10 cellular contexts compared by ENCODE assay signal in the genomic region with DNA sequence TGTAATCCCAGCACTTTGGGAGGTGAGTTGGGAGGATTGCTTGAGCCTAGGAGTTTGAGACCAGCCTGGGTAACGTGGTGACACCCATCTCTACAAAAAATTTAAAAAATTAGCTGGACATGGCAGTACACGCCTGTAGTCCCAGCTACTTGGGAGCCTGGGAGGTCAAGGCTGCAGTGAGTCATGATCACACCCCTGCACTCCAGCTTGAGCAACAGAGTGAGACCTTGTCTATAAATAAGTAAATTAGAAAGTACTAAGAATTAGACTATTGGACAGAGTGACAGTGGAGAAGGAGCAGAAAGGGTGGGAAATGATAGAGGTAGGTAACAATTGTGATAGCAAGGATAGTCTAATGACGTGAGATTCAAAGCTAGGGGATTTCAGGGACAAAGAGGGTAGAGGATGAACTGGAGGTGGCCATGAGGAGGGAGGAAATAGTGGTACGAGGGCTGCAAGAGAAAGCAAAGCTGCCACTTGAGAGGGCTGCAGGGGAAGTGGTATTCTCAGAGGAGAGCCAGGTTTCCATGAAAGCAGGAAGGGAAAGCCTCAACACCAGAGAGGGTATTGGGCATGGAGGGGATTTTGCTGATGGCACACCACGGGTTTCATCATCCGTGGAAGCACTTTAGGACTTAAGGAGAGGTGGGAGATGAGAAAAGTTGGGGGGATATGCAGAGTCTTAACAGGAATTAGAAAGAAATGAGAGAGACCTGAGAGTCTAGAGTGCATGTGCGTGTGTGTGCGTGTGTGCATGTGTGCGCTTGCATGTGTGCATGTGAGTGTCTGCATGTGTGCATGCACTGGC.
DNase-seq lines count a peak whose midpoint lies in the region; ATAC-seq, FAIRE-seq and TF ChIP-seq lines count a peak whose summit lies in the region.
"Had no signal": no experiment of that assay in that cellular context is flagged by ENCODE, and none has a peak within 500 bp of the region (broad histone marks: within the 10 kb centered on the region; RNA-seq: fewer than 3 reads in every experiment).

No MANE protein-coding gene starts in this region.

- H3K27me3 ChIP-seq in BLaER1 (no peaks in the 10 kb centered on the region), bronchial epithelial cell (ENCODE audit: control insufficient read depth, insufficient read depth, low read length) (no peaks in the 10 kb centered on the region), BE2C (no peaks in the 10 kb centered on the region), PC-3 (ENCODE audit: low read length) (no peaks in the 10 kb centered on the region)

- CTCF ChIA-PET in PC-3 (lab: Charles Lee) = no interaction called here

- H4K20me1 ChIP-seq in BLaER1 (no peaks in the 10 kb centered on the region), PC-3 (ENCODE audit: low read length) (no peaks in the 10 kb centered on the region)

- H3K36me3 ChIP-seq in BLaER1 = peaks cover 13% of the 10 kb centered on the region
- no peaks in the 10 kb centered on the region for H3K36me3 ChIP-seq in bronchial epithelial cell (ENCODE audit: control insufficient read depth, insufficient read depth, low read length)
- peaks cover 3% of the 10 kb centered on the region; the same call in 1 of the 2 replicates for H3K36me3 ChIP-seq in BE2C
- no peaks in the 10 kb centered on the region for H3K36me3 ChIP-seq in PC-3 (ENCODE audit: low read depth, low read length)

- no TSS peak for BruUV-seq in PC-3 (replicated peaks; lab: Mats Ljungman, UMichigan)

- H3F3A ChIP-seq in PC-3 (ENCODE audit: low read length, unreplicated experiment) = no peaks in the 10 kb centered on the region

- DNase-seq in bronchial epithelial cell (ENCODE audit: low read depth) (peak; percentile 80), BE2C (no peak), DMS114 treated with DMSO at 0.1 percent for 48 hours (lab: John Stamatoyannopoulos, UW; ENCODE audit: unreplicated experiment) (no peak), anterior cingulate cortex (lab: John Stamatoyannopoulos, UW) (no peak), PC-3 (no peak)
- DNase-seq: Caco-2 had no signal

- POLR2A ChIA-PET in PC-3 (lab: Charles Lee; ENCODE audit: unreplicated experiment) = no interaction called here

- no peak for FAIRE-seq in bronchial epithelial cell (lab: Jason Lieb, UNC)

- no peak overlapping the region for H3K27ac ChIP-seq in BLaER1
- no peak overlapping the region for H3K27ac ChIP-seq in PC-3 (ENCODE audit: low read length)

- intact Hi-C loops in PC-3 (cut with micrococcal nuclease) = no loop called here

- H3K9me3 ChIP-seq in BLaER1 (no peaks in the 10 kb centered on the region), BE2C (no peaks in the 10 kb centered on the region), PC-3 (ENCODE audit: low read length) (no peaks in the 10 kb centered on the region)
- H3K9me3 ChIP-seq: Caco-2 had no signal

- H3K4me3 ChIP-seq in BLaER1 (no peak overlapping the region), bronchial epithelial cell (ENCODE audit: low read depth, low read length) (no peak overlapping the region), BE2C (ENCODE audit: low read depth, low read length) (no peak overlapping the region), PC-3 (ENCODE audit: low read length) (no peak overlapping the region)

- no peak overlapping the region for H2AFZ ChIP-seq in PC-3 (ENCODE audit: low read length)

- no peaks in the 10 kb centered on the region for H3K9me2 ChIP-seq in PC-3 (replicated peaks; ENCODE audit: low read length)

- H3K9ac ChIP-seq in BLaER1 (no peak overlapping the region), PC-3 (ENCODE audit: low read length) (no peak overlapping the region)

- peak overlapping the region; percentile 52 for H3K4me2 ChIP-seq in BLaER1
- no peak overlapping the region for H3K4me2 ChIP-seq in PC-3 (ENCODE audit: low read length)

- no peak for TF ChIP-seq CTCF in bronchial epithelial cell (IDR thresholded peaks at IDR 0.05; ENCODE audit: insufficient read depth, low read length, severe bottlenecking)
- no peak for TF ChIP-seq CTCF in BE2C (IDR thresholded peaks at IDR 0.05; ENCODE audit: low read depth, low read length)
- no peak for TF ChIP-seq CTCF in PC-3 (conservative IDR thresholded peaks at IDR 0.05; ENCODE audit: low read depth, low read length)

- no peaks in the 10 kb centered on the region for H3K79me2 ChIP-seq in PC-3 (ENCODE audit: low read length)

- H3K4me1 ChIP-seq in BLaER1 = peaks cover 18% of the 10 kb centered on the region
- H3K4me1 ChIP-seq in BE2C = no peaks in the 10 kb centered on the region
- no peaks in the 10 kb centered on the region for H3K4me1 ChIP-seq in PC-3 (ENCODE audit: insufficient read depth, low read length)
- H3K4me1 ChIP-seq: Caco-2 had no signal

- ATAC-seq in GM18867 (IDR thresholded peaks at IDR 0.05; ENCODE audit: unreplicated experiment) (peak; percentile 44), HG03064 (IDR thresholded peaks at IDR 0.05; ENCODE audit: low read depth, unreplicated experiment) (peak; percentile 54), PC-3 (no peak)
- ATAC-seq: activated CD4-positive, CD25-positive, alpha-beta regulatory T cell treated with anti-CD3 and anti-CD28 coated beads, Interleukin-2, amount 50 U/mL, for 24 hours had no signal
